In genomic region chr3:49699281-49699723, GRCh38 we compare ENCODE assay signal across 1 cellular context.
A peak's percentile ranks its signal among the peaks of the same experiment; 100 is the strongest.
TF ChIP-seq lines count a peak whose summit lies in the region.

No MANE protein-coding gene starts in this region.

TF ChIP-seq in HepG2, 621 proteins besides CTCF, POLR2A, EP300 and RAD21:
- TF ChIP-seq AGO2 (optimal IDR thresholded peaks at IDR 0.05; ENCODE audit: low read depth, low read length) (peak; percentile 58), RBFOX2 (IDR thresholded peaks at IDR 0.05; ENCODE audit: low read depth, low read length) (0 out of 2 replicates have a peak, but pooled peaks have one; percentile 44), ISL2 (CRISPR knock-in tag; IDR thresholded peaks at IDR 0.05) (no peak)
TF ChIP-seq in HepG2: peak in this region for 2.
